In genomic region chr1:224629965-224630364, GRCh38 we compare ENCODE assay signal across 18 cellular contexts. TPM values are rescaled to one million over a fixed set of nuclear protein-coding genes. Genes with fewer than 3 reads are reported as not detected.
"Had no signal": no experiment of that assay in that cellular context is flagged by ENCODE, and none has a peak within 500 bp of the region (broad histone marks: within the 10 kb centered on the region; RNA-seq: fewer than 3 reads in every experiment).

No MANE protein-coding gene starts in this region.

- H3K4me1 ChIP-seq: ascending aorta, esophagus squamous epithelium, right lobe of liver, tibial artery, uterus had no signal

- H3K36me3 ChIP-seq: ascending aorta, esophagus squamous epithelium, right lobe of liver, tibial artery, uterus, WERI-Rb-1 had no signal

- H3K27me3 ChIP-seq: ascending aorta, esophagus squamous epithelium, right lobe of liver, tibial artery, uterus had no signal

- H3K27ac ChIP-seq: ascending aorta, esophagus squamous epithelium, right lobe of liver, tibial artery, uterus, WERI-Rb-1 had no signal

- FAIRE-seq: colon had no signal

- H3K4me3 ChIP-seq: ascending aorta, esophagus squamous epithelium, lung, right lobe of liver, tibial artery, uterus had no signal

- H3K9me3 ChIP-seq: ascending aorta, esophagus squamous epithelium, right lobe of liver, tibial artery, uterus had no signal

- DNase-seq: activated CD4-positive, alpha-beta T cell treated with anti-CD3 and anti-CD28 coated beads for 4 hours; activated CD8-positive, alpha-beta memory T cell treated with anti-CD3 and anti-CD28 coated beads, Interleukin-2, amount 50 U/mL, for 4 hours; activated CD8-positive, alpha-beta T cell treated with anti-CD3 and anti-CD28 coated beads for 36 hours; activated naive CD4-positive, alpha-beta T cell treated with Interleukin-2 at 50 U/mL for 16 hours; activated naive CD8-positive, alpha-beta T cell treated with anti-CD3 and anti-CD28 coated beads, Interleukin-2, amount 50 U/mL, for 24 hours; esophagus squamous epithelium; foreskin fibroblast; immature natural killer cell; left colon; naive thymus-derived CD4-positive, alpha-beta T cell; nucleus accumbens; right lobe of liver; tibial artery; uterus; WERI-Rb-1 had no signal

RNA-seq across cellular contexts. Expression of gene CNIH3, which starts 13.8 kb away (rescaled TPM):
- total RNA-seq: ascending aorta had no signal
